Comparison of ENCODE assay signal across 22 cellular contexts in the genomic region with DNA sequence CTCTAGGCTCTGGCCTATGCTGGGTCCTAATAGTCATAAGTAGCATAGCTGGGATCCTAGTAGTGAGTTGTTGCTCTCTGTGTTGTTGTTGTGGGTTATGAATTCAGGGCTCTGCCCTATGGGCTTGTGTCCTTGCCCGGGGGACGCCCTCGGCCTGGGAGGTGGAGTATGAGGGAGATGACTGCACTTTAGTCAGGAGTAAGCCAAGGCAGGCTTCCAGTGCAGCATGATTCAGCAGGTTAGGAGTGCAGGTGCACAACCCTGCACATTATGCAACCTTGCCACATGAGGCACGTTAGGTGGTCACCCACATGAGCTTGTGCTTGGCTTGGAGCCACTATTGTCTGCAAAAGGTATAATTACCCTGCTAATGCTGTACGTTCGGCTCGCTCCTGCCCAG. TPM values are rescaled to one million over a fixed set of nuclear protein-coding genes. Genes with fewer than 3 reads are reported as not detected.
DNase-seq lines count a peak whose midpoint lies in the region; ATAC-seq, FAIRE-seq and TF ChIP-seq lines count a peak whose summit lies in the region.
"Had no signal": no experiment of that assay in that cellular context is flagged by ENCODE, and none has a peak within 500 bp of the region (broad histone marks: within the 10 kb centered on the region; RNA-seq: fewer than 3 reads in every experiment).

No MANE protein-coding gene starts in this region.

- ATAC-seq in SK-N-SH treated with all-trans-retinoic acid at 6 μM for 48 hours (no peak), GM21367 (IDR thresholded peaks at IDR 0.05; ENCODE audit: unreplicated experiment) (no peak)
- ATAC-seq: activated CD4-positive, CD25-positive, alpha-beta regulatory T cell treated with anti-CD3 and anti-CD28 coated beads, Interleukin-2, amount 50 U/mL, for 24 hours; activated naive CD8-positive, alpha-beta T cell treated with anti-CD3 and anti-CD28 coated beads, Interleukin-2, amount 50 U/mL, for 24 hours had no signal

- no peaks in the 10 kb centered on the region for H3K27me3 ChIP-seq in bronchial epithelial cell (ENCODE audit: control insufficient read depth, insufficient read depth, low read length)
- H3K27me3 ChIP-seq: dorsolateral prefrontal cortex had no signal

- no peak for TF ChIP-seq POLR2A in H54 (IDR thresholded peaks at IDR 0.05; ENCODE audit: low read depth, low read length)

- CTCF ChIA-PET in Calu3 (lab: Charles Lee) = no interaction called here

- H3K36me3 ChIP-seq in bronchial epithelial cell (ENCODE audit: control insufficient read depth, insufficient read depth, low read length) = no peaks in the 10 kb centered on the region
- H3K36me3 ChIP-seq: esophagus squamous epithelium had no signal

- H3K4me1 Mint-ChIP-seq in Calu3 (ENCODE audit: low read depth, unreplicated experiment) = peaks cover 18% of the 10 kb centered on the region
- H3K4me1 Mint-ChIP-seq: activated naive CD8-positive, alpha-beta T cell treated with anti-CD3 and anti-CD28 coated beads, Interleukin-2, amount 50 U/mL, for 24 hours had no signal

- DNase-seq in Calu3 = peak; percentile 38
- peak; percentile 13 for DNase-seq in M059J (ENCODE audit: low read depth)
- DNase-seq in bronchial epithelial cell (ENCODE audit: low read depth) = peak; percentile 85
- peak; percentile 93 for DNase-seq in kidney tubule cell (ENCODE audit: low spot score)
- DNase-seq in activated T-cell treated with anti-CD3 and anti-CD28 coated beads for 4 hours = no peak
- DNase-seq in H54 (ENCODE audit: insufficient read length, low spot score) = no peak
- DNase-seq: activated CD8-positive, alpha-beta memory T cell treated with anti-CD3 and anti-CD28 coated beads for 24 hours; activated naive CD8-positive, alpha-beta T cell treated with anti-CD3 and anti-CD28 coated beads, Interleukin-2, amount 50 U/mL, for 24 hours; dorsolateral prefrontal cortex; esophagus squamous epithelium; mesenchymal stem cell; NCI-H2029 treated with DMSO at 0.1 percent for 48 hours; NCI-H524 treated with DMSO at 0.1 percent for 48 hours; stimulated activated CD8-positive, alpha-beta memory T cell treated with anti-CD3 and anti-CD28 coated beads, Interleukin-4, amount 100 ng/mL, for 48 hours; T-helper 9 cell had no signal

- FAIRE-seq in bronchial epithelial cell (lab: Jason Lieb, UNC) (no peak), H54 (lab: Jason Lieb, UNC) (no peak)

- H3K4me3 ChIP-seq in bronchial epithelial cell (ENCODE audit: low read depth, low read length) = no peak overlapping the region
- H3K4me3 ChIP-seq: dorsolateral prefrontal cortex, esophagus squamous epithelium, SK-N-MC had no signal

- BruUV-seq in Calu3 (replicated peaks; lab: Mats Ljungman, UMichigan) = no TSS peak

- H3K36me3 Mint-ChIP-seq in Calu3 (ENCODE audit: insufficient read depth, unreplicated experiment) = no peaks in the 10 kb centered on the region

- H3K27ac Mint-ChIP-seq in Calu3 (ENCODE audit: unreplicated experiment) = no peak overlapping the region
- H3K27ac Mint-ChIP-seq: activated naive CD8-positive, alpha-beta T cell treated with anti-CD3 and anti-CD28 coated beads, Interleukin-2, amount 50 U/mL, for 24 hours; nephron; progenitor cell of endocrine pancreas had no signal

- no peak overlapping the region for H3K4me3 Mint-ChIP-seq in Calu3 (ENCODE audit: low read depth, unreplicated experiment)
- H3K4me3 Mint-ChIP-seq: activated naive CD8-positive, alpha-beta T cell treated with anti-CD3 and anti-CD28 coated beads, Interleukin-2, amount 50 U/mL, for 24 hours; nephron had no signal

- TF ChIP-seq CTCF in Calu3 (IDR thresholded peaks at IDR 0.05; ENCODE audit: unreplicated experiment) (no peak), bronchial epithelial cell (IDR thresholded peaks at IDR 0.05; ENCODE audit: insufficient read depth, low read length, severe bottlenecking) (no peak)

- H3K9me3 Mint-ChIP-seq in Calu3 (ENCODE audit: low read depth, unreplicated experiment) = no peaks in the 10 kb centered on the region

- intact Hi-C loops in Calu3 (cut with micrococcal nuclease; ENCODE audit: unreplicated experiment) = loop anchor here (10.0 kb wide), 1 partner anchor 396 kb away; no protein-coding TSS in a partner anchor

- peaks cover 18% of the 10 kb centered on the region for H3K27me3 Mint-ChIP-seq in Calu3 (ENCODE audit: unreplicated experiment)

TF ChIP-seq in SK-N-SH treated with all-trans-retinoic acid at 6 μM for 48 hours, 23 proteins besides CTCF, POLR2A, EP300 and RAD21 (continues in another document):
- TF ChIP-seq TOX (CRISPR knock-in tag; IDR thresholded peaks at IDR 0.05; ENCODE audit: borderline replicate concordance) (no peak), OSR1 (CRISPR knock-in tag; IDR thresholded peaks at IDR 0.05) (no peak), ARNTL (CRISPR knock-in tag; IDR thresholded peaks at IDR 0.05; ENCODE audit: borderline replicate concordance, low read depth) (no peak), GLIS3 (CRISPR knock-in tag; IDR thresholded peaks at IDR 0.05) (no peak), ISL1 (CRISPR knock-in tag; IDR thresholded peaks at IDR 0.05) (no peak), ZC3H10 (CRISPR knock-in tag; IDR thresholded peaks at IDR 0.05) (no peak), ZNF565 (CRISPR knock-in tag; conservative IDR thresholded peaks at IDR 0.05; ENCODE audit: low read depth) (no peak), ZNF70 (CRISPR knock-in tag; IDR thresholded peaks at IDR 0.05) (no peak), ESRRG (CRISPR knock-in tag; IDR thresholded peaks at IDR 0.05) (no peak), BACH2 (CRISPR knock-in tag; IDR thresholded peaks at IDR 0.05; ENCODE audit: borderline replicate concordance) (no peak), PPARA (CRISPR knock-in tag; IDR thresholded peaks at IDR 0.05; ENCODE audit: borderline replicate concordance) (no peak), CSDC2 (CRISPR knock-in tag; IDR thresholded peaks at IDR 0.05) (no peak), SNAI2 (CRISPR knock-in tag; IDR thresholded peaks at IDR 0.05) (no peak), ZNF8 (CRISPR knock-in tag; IDR thresholded peaks at IDR 0.05) (no peak), RARB (CRISPR knock-in tag; IDR thresholded peaks at IDR 0.05) (no peak)
- TF ChIP-seq, protein P1, sequence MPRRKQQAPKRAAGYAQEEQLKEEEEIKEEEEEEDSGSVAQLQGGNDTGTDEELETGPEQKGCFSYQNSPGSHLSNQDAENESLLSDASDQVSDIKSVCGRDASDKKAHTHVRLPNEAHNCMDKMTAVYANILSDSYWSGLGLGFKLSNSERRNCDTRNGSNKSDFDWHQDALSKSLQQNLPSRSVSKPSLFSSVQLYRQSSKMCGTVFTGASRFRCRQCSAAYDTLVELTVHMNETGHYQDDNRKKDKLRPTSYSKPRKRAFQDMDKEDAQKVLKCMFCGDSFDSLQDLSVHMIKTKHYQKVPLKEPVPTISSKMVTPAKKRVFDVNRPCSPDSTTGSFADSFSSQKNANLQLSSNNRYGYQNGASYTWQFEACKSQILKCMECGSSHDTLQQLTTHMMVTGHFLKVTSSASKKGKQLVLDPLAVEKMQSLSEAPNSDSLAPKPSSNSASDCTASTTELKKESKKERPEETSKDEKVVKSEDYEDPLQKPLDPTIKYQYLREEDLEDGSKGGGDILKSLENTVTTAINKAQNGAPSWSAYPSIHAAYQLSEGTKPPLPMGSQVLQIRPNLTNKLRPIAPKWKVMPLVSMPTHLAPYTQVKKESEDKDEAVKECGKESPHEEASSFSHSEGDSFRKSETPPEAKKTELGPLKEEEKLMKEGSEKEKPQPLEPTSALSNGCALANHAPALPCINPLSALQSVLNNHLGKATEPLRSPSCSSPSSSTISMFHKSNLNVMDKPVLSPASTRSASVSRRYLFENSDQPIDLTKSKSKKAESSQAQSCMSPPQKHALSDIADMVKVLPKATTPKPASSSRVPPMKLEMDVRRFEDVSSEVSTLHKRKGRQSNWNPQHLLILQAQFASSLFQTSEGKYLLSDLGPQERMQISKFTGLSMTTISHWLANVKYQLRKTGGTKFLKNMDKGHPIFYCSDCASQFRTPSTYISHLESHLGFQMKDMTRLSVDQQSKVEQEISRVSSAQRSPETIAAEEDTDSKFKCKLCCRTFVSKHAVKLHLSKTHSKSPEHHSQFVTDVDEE (CRISPR knock-in tag; IDR thresholded peaks at IDR 0.05) = no peak
- TF ChIP-seq, protein P2, sequence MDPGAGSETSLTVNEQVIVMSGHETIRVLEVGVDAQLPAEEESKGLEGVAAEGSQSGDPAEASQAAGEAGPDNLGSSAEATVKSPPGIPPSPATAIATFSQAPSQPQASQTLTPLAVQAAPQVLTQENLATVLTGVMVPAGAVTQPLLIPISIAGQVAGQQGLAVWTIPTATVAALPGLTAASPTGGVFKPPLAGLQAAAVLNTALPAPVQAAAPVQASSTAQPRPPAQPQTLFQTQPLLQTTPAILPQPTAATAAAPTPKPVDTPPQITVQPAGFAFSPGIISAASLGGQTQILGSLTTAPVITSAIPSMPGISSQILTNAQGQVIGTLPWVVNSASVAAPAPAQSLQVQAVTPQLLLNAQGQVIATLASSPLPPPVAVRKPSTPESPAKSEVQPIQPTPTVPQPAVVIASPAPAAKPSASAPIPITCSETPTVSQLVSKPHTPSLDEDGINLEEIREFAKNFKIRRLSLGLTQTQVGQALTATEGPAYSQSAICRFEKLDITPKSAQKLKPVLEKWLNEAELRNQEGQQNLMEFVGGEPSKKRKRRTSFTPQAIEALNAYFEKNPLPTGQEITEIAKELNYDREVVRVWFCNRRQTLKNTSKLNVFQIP (CRISPR knock-in tag; IDR thresholded peaks at IDR 0.05; ENCODE audit: borderline replicate concordance, low read depth) = no peak
- TF ChIP-seq, protein P3, sequence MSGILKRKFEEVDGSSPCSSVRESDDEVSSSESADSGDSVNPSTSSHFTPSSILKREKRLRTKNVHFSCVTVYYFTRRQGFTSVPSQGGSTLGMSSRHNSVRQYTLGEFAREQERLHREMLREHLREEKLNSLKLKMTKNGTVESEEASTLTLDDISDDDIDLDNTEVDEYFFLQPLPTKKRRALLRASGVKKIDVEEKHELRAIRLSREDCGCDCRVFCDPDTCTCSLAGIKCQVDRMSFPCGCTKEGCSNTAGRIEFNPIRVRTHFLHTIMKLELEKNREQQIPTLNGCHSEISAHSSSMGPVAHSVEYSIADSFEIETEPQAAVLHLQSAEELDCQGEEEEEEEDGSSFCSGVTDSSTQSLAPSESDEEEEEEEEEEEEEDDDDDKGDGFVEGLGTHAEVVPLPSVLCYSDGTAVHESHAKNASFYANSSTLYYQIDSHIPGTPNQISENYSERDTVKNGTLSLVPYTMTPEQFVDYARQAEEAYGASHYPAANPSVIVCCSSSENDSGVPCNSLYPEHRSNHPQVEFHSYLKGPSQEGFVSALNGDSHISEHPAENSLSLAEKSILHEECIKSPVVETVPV (CRISPR knock-in tag; IDR thresholded peaks at IDR 0.05) = no peak

RNA-seq across cellular contexts. Expression of a gene that starts 58.4 kb away (rescaled TPM):
- total RNA-seq in Calu3 (2022) (8.9 and 9.5 TPM in 2 replicates), bronchial epithelial cell (4.2 and 5.1 TPM in 2 replicates)
- 5.1 and 8.3 TPM in 2 replicates for total RNA-seq in M059J (2014; rRNA removed; shearing (Covaris generic))
- total RNA-seq: G401 had no signal

RNA-seq across cellular contexts. Expression of a gene that starts 59.6 kb away (rescaled TPM):
- total RNA-seq in Calu3 (2022) (0.59 and 0.86 TPM in 2 replicates), bronchial epithelial cell (not detected in 2 replicates)
- 0.07 TPM in 1 of 2 replicates, not detected in the other for total RNA-seq in M059J (2014; rRNA removed; shearing (Covaris generic))
- total RNA-seq: G401 had no signal

Comparison
In these comparisons a context has a peak if more than half of its experiments do, and no peak if none do; other contexts are left out.
1. DNase-seq: peak in Calu3 (single experiment), M059J (single experiment), bronchial epithelial cell (single experiment) and kidney tubule cell (single experiment); none in activated T-cell treated with anti-CD3 and anti-CD28 coated beads for 4 hours (single experiment) and H54 (single experiment).